In the genomic region with DNA sequence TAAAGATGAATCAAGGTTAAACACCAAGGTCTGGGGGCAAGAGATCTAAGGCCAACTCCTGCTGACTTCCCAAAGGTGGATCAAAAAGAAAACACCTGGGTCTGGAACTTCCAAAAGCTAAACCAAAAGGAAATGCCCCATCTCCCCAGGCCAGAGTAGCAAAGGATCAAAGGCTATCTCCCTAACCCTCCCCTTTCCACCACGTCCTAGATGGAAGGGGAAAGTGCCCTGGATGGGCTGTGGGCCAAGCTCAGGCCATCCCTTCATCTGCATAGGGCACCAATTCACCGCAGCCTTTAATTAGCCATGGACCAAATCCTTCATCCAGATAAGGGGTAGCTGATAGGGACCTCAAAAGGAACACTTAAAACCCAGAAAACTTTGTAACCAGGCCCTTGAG, we compare ENCODE assay signal across 24 cellular contexts.
"Had no signal": no experiment of that assay in that cellular context is flagged by ENCODE, and none has a peak within 500 bp of the region (broad histone marks: within the 10 kb centered on the region; RNA-seq: fewer than 3 reads in every experiment).

No MANE protein-coding gene starts in this region.

- H3K4me1 Mint-ChIP-seq: activated T-helper 17 cell treated with anti-CD3 and anti-CD28 coated beads, Interleukin-2, amount 50 U/mL, for 72 hours had no signal

- H3K4me3 ChIP-seq: colonic mucosa, gastrocnemius medialis, heart left ventricle had no signal

- H3K36me3 ChIP-seq: brain microvascular endothelial cell, colonic mucosa, gastrocnemius medialis, heart left ventricle had no signal

- H3K9me3 ChIP-seq: colonic mucosa, gastrocnemius medialis had no signal

- H3K27ac Mint-ChIP-seq: activated CD8-positive, alpha-beta T cell treated with anti-CD3 and anti-CD28 coated beads for 36 hours; activated naive CD8-positive, alpha-beta T cell; activated T-helper 17 cell treated with anti-CD3 and anti-CD28 coated beads, Interleukin-2, amount 50 U/mL, for 72 hours had no signal

- H3K27ac ChIP-seq: brain microvascular endothelial cell, colonic mucosa, foreskin keratinocyte, gastrocnemius medialis, heart left ventricle had no signal

- H3K36me3 Mint-ChIP-seq: activated naive CD8-positive, alpha-beta T cell had no signal

- ATAC-seq: activated CD8-positive, alpha-beta T cell treated with anti-CD3 and anti-CD28 coated beads for 36 hours; activated T-cell treated with anti-CD3 and anti-CD28 coated beads, Interleukin-2, amount 50 U/mL, for 4 hours; activated T-helper 17 cell treated with anti-CD3 and anti-CD28 coated beads, Interleukin-2, amount 50 U/mL, for 72 hours; esophagus mucosa; foreskin keratinocyte; gastrocnemius medialis; heart left ventricle had no signal

- H3K27me3 ChIP-seq: brain microvascular endothelial cell, colonic mucosa, foreskin keratinocyte, gastrocnemius medialis, heart left ventricle had no signal

- H3K4me3 Mint-ChIP-seq: activated CD8-positive, alpha-beta T cell treated with anti-CD3 and anti-CD28 coated beads for 36 hours; activated naive CD8-positive, alpha-beta T cell; activated T-cell treated with anti-CD3 and anti-CD28 coated beads, Interleukin-2, amount 50 U/mL, for 4 hours; activated T-helper 17 cell treated with anti-CD3 and anti-CD28 coated beads, Interleukin-2, amount 50 U/mL, for 72 hours had no signal

- H3K9me3 Mint-ChIP-seq: activated CD8-positive, alpha-beta T cell treated with anti-CD3 and anti-CD28 coated beads for 36 hours; activated T-cell treated with anti-CD3 and anti-CD28 coated beads, Interleukin-2, amount 50 U/mL, for 4 hours; activated T-helper 17 cell treated with anti-CD3 and anti-CD28 coated beads, Interleukin-2, amount 50 U/mL, for 72 hours had no signal

- H3K27me3 Mint-ChIP-seq: activated CD8-positive, alpha-beta T cell treated with anti-CD3 and anti-CD28 coated beads for 36 hours; activated naive CD8-positive, alpha-beta T cell had no signal

- H3K4me1 ChIP-seq: colonic mucosa, gastrocnemius medialis had no signal

- DNase-seq: activated CD4-positive, alpha-beta T cell treated with anti-CD3 and anti-CD28 coated beads for 48 hours; activated CD4-positive, alpha-beta T cell treated with anti-CD3 and anti-CD28 coated beads, Interleukin-2, amount 50 U/mL, for 1 hour; activated CD4-positive, alpha-beta T cell treated with anti-CD3 and anti-CD28 coated beads, Interleukin-2, amount 50 U/mL, for 48 hours; activated CD8-positive, alpha-beta memory T cell treated with anti-CD3 and anti-CD28 coated beads for 24 hours; activated CD8-positive, alpha-beta T cell treated with anti-CD3 and anti-CD28 coated beads for 36 hours; activated effector memory CD4-positive, alpha-beta T cell treated with Interleukin-2 at 50 U/mL for 16 hours; activated gamma-delta T cell treated with Interleukin-2 at 50 U/mL for 16 hours; activated naive CD4-positive, alpha-beta T cell treated with anti-CD3 and anti-CD28 coated beads, Interleukin-2, amount 50 U/mL, for 16 hours; activated naive CD4-positive, alpha-beta T cell treated with Interleukin-2 at 50 U/mL for 16 hours; activated T-cell treated with anti-CD3 and anti-CD28 coated beads, Interleukin-2, amount 50 U/mL, for 4 hours; amniotic stem cell; anterior cingulate cortex; brain microvascular endothelial cell; caudate nucleus; colonic mucosa; effector CD8-positive, alpha-beta T cell; foreskin keratinocyte; gastrocnemius medialis; glutamatergic neuron; heart left ventricle; T-helper 2 cell had no signal
